ENCODE assay signal across 8 cellular contexts in genomic region chr3:37814547-37814946, GRCh38. TPM values are rescaled to one million over a fixed set of nuclear protein-coding genes. Genes with fewer than 3 reads are reported as not detected.
DNase-seq lines count a peak whose midpoint lies in the region; ATAC-seq, FAIRE-seq and TF ChIP-seq lines count a peak whose summit lies in the region.

No MANE protein-coding gene starts in this region.

- TF ChIP-seq EP300 in HepG2 (IDR thresholded peaks at IDR 0.05; ENCODE audit: low read depth in 2 of 2, low read length in 2 of 2) (no peak), HepG2 (CRISPR knock-in tag; IDR thresholded peaks at IDR 0.05; ENCODE audit: borderline replicate concordance) (no peak)

- H3K36me3 ChIP-seq in IMR-90 (ENCODE audit: control insufficient read depth, insufficient read depth, low read length), result no peaks in the 10 kb centered on the region
- 0 out of 5 replicates have a peak, but pooled peaks cover 0 to under 1% of the 10 kb centered on the region in 2 experiments for H3K36me3 ChIP-seq in HepG2 (replicated peaks in 1 of 2; ENCODE audit: control insufficient read depth in 1 of 2, insufficient read depth in 2 of 2, low read length in 2 of 2)

- no peak overlapping the region for H3K18ac ChIP-seq in IMR-90 (ENCODE audit: low read depth, low read length)

- TF ChIP-seq CTCF in IMR-90 (conservative IDR thresholded peaks at IDR 0.05; ENCODE audit: low read depth, low read length), result peak; percentile 51
- peak; percentile 72 for TF ChIP-seq CTCF in VCaP (conservative IDR thresholded peaks at IDR 0.05)
- TF ChIP-seq CTCF in HepG2 (CRISPR knock-in tag; IDR thresholded peaks at IDR 0.05), result no peak
- no peak for TF ChIP-seq CTCF in coronary artery (IDR thresholded peaks at IDR 0.05)

- TF ChIP-seq POLR2A in IMR-90 (IDR thresholded peaks at IDR 0.05; ENCODE audit: low read depth, low read length), result no peak
- no peak for TF ChIP-seq POLR2A in HepG2 (IDR thresholded peaks at IDR 0.05; ENCODE audit: insufficient read depth in 1 of 2, low read depth in 2 of 2, low read length in 2 of 2)

- no peak overlapping the region for H2BK5ac ChIP-seq in IMR-90 (ENCODE audit: low read depth, low read length, poor library complexity, severe bottlenecking)

- WGBS in IMR-90 (ENCODE audit: extremely low coverage in 2 of 2, insufficient read length in 1 of 2), 2 experiments, result no CpG with 5 or more reads among the region's 2 CpGs
- 95% methylated on average over 2 of the region's 2 CpGs for WGBS in HepG2 (ENCODE audit: low lambda C conversion rate)

- dilution Hi-C loops in IMR-90 (cut with HindIII; ENCODE audit: low sequenced_read_pairs, unreplicated experiment), result no loop called here

- no peak overlapping the region for H4K91ac ChIP-seq in IMR-90 (ENCODE audit: insufficient read depth, low read depth, low read length)

- H2AFZ ChIP-seq in IMR-90 (replicated peaks; ENCODE audit: low read length, poor library complexity) (no peak overlapping the region), HepG2 (ENCODE audit: low read length) (no peak overlapping the region)

- H4K5ac ChIP-seq in IMR-90 (ENCODE audit: low read depth, low read length), result no peak overlapping the region

- H3K4me3 ChIP-seq in IMR-90 (ENCODE audit: insufficient read depth, low read depth, low read length), result no peak overlapping the region
- no peak overlapping the region for H3K4me3 ChIP-seq in HepG2 (replicated peaks in 1 of 3; ENCODE audit: insufficient read depth in 1 of 3, low read depth in 2 of 3, low read length in 3 of 3)
- H3K4me3 ChIP-seq in coronary artery, result no peak overlapping the region

- no peak overlapping the region for H3K4me2 ChIP-seq in IMR-90 (ENCODE audit: low read depth, low read length)
- no peak overlapping the region for H3K4me2 ChIP-seq in HepG2 (ENCODE audit: low read depth, low read length)

- H2AK9ac ChIP-seq in IMR-90 (replicated peaks; ENCODE audit: low read depth, low read length, poor library complexity), result no peak overlapping the region

- no peak overlapping the region for H3K4ac ChIP-seq in IMR-90 (ENCODE audit: low read depth, low read length)

- H4K8ac ChIP-seq in IMR-90 (ENCODE audit: low read depth in 2 of 2, low read length in 2 of 2), result no peak overlapping the region

- BruUV-seq in IMR-90 (replicated peaks; lab: Mats Ljungman, UMichigan) (no TSS peak), HepG2 (replicated peaks; lab: Mats Ljungman, UMichigan) (no TSS peak)

- POLR2A ChIA-PET in IMR-90 (lab: Charles Lee; ENCODE audit: unreplicated experiment), result no interaction called here
- POLR2A ChIA-PET in HepG2 (lab: Yijun Ruan, JAX), result no interaction called here

- H3K56ac ChIP-seq in IMR-90 (ENCODE audit: extremely low read depth, insufficient read depth, low read length), result no peak overlapping the region

- H3K9me3 ChIP-seq in IMR-90 (ENCODE audit: control insufficient read depth, insufficient read depth, low read length) (no peaks in the 10 kb centered on the region), HepG2 (ENCODE audit: low read length) (no peaks in the 10 kb centered on the region)

- H3K79me1 ChIP-seq in IMR-90 (ENCODE audit: low read depth in 1 of 2, low read length in 2 of 2), result no peaks in the 10 kb centered on the region

- no peak overlapping the region for H3K23ac ChIP-seq in IMR-90 (ENCODE audit: low read depth, low read length)

- peaks cover 22% of the 10 kb centered on the region for H3K4me1 ChIP-seq in IMR-90 (ENCODE audit: control insufficient read depth, insufficient read depth, low read length)
- H3K4me1 ChIP-seq in HepG2 (ENCODE audit: insufficient read depth, low read length), result peaks cover 9% of the 10 kb centered on the region

- intact Hi-C loops in IMR-90 (cut with micrococcal nuclease), result loop anchor here (10.0 kb wide), 1 partner anchor 500 kb away; no protein-coding TSS in a partner anchor
- intact Hi-C loops in HepG2 (cut with micrococcal nuclease; ENCODE audit: unreplicated experiment), result no loop called here

- H3K27me3 ChIP-seq in IMR-90 (ENCODE audit: control insufficient read depth, insufficient read depth, low read length) (no peaks in the 10 kb centered on the region), HepG2 (ENCODE audit: control insufficient read depth in 1 of 2, insufficient read depth in 2 of 2, low read length in 2 of 2) (no peaks in the 10 kb centered on the region)

- ATAC-seq in IMR-90 (ENCODE audit: low read depth) (peak; percentile 45), HepG2 (peak; percentile 64), HG03097 (IDR thresholded peaks at IDR 0.05; ENCODE audit: low FRiP score, unreplicated experiment) (no peak), HG03571 (IDR thresholded peaks at IDR 0.05; ENCODE audit: unreplicated experiment) (no peak)

- H3K27ac ChIP-seq in IMR-90 (ENCODE audit: insufficient read depth, low read length), result no peak overlapping the region
- no peak overlapping the region for H3K27ac ChIP-seq in VCaP
- H3K27ac ChIP-seq in HepG2 (ENCODE audit: extremely low read length, insufficient read depth, low read length), result no peak overlapping the region
- peak overlapping the region in 1 of 2 donors; percentile 46 for H3K27ac ChIP-seq in coronary artery

- no peaks in the 10 kb centered on the region for H3K79me2 ChIP-seq in HepG2 (ENCODE audit: insufficient read depth, low read length)

- CTCF ChIA-PET in IMR-90 (lab: Yijun Ruan, JAX) (interaction anchor here (0.6 to 1.7 kb wide), 8 partner anchors 14 to 1081 kb away, joined by 3 to 6 read pairs (median 4); no protein-coding TSS in a partner anchor), HepG2 (lab: Yijun Ruan, JAX; ENCODE audit: low intra/inter-chr PET ratio, low total read pairs) (no interaction called here)

- H3K9me1 ChIP-seq in IMR-90 (ENCODE audit: insufficient read depth, low read length), result peaks cover 9% of the 10 kb centered on the region

- no peak overlapping the region for H2BK15ac ChIP-seq in IMR-90 (ENCODE audit: low read depth, low read length)

- peak; percentile 4 for FAIRE-seq in HepG2 (lab: Jason Lieb, UNC)

- no peak overlapping the region for H3K14ac ChIP-seq in IMR-90 (replicated peaks; ENCODE audit: low read depth, low read length)

- DNase-seq in D341Med (ENCODE audit: low spot score) (peak; percentile 38), IMR-90 (peak; percentile 31), HepG2 (ENCODE audit: low spot score) (no peak), epidermal melanocyte (ENCODE audit: insufficient read length, low spot score) (no peak), coronary artery (ENCODE audit: low spot score) (no peak)

- no peak overlapping the region for H2BK120ac ChIP-seq in IMR-90 (ENCODE audit: low read depth, low read length)

- H3K9ac ChIP-seq in IMR-90 (ENCODE audit: low read depth, low read length) (no peak overlapping the region), HepG2 (ENCODE audit: insufficient read depth, low read depth, low read length) (no peak overlapping the region)

- no peak overlapping the region for H2AK5ac ChIP-seq in IMR-90 (ENCODE audit: low read depth, low read length)

- no peak overlapping the region for H2BK20ac ChIP-seq in IMR-90 (ENCODE audit: low read depth, low read length)

- peaks cover 6% of the 10 kb centered on the region; the same call in 1 of the 2 replicates for H4K20me1 ChIP-seq in IMR-90 (ENCODE audit: insufficient read depth, low read length)
- no peaks in the 10 kb centered on the region for H4K20me1 ChIP-seq in HepG2 (ENCODE audit: insufficient read depth, low read length)

- TF ChIP-seq RAD21 in IMR-90 (IDR thresholded peaks at IDR 0.05; ENCODE audit: low read length) (peak; percentile 46), HepG2 (CRISPR knock-in tag; IDR thresholded peaks at IDR 0.05) (no peak)

- in situ Hi-C loops in IMR-90 (cut with MboI; ENCODE audit: low sequenced_read_pairs) (no loop called here), HepG2 (cut with HindIII; ENCODE audit: extremely low pct_ligation_motif_present, low pct_unique_long_range_greater_than_20kb) (no loop called here)

TF ChIP-seq in IMR-90, 13 proteins besides CTCF, POLR2A, EP300 and RAD21:
- TF ChIP-seq MXI1 (IDR thresholded peaks at IDR 0.05; ENCODE audit: borderline replicate concordance, low read depth, low read length), result no peak
- peak; percentile 28; the same call in 1 of the 2 replicates for TF ChIP-seq SMC3 (IDR thresholded peaks at IDR 0.05; ENCODE audit: low read depth, low read length)

TF ChIP-seq in HepG2, 621 proteins besides CTCF, POLR2A, EP300 and RAD21 (continues in another document):
- TF ChIP-seq ZNF446 (CRISPR knock-in tag; IDR thresholded peaks at IDR 0.05), result no peak

RNA-seq across cellular contexts. Expression of gene CTDSPL, which starts 47.1 kb away (rescaled TPM):
- total RNA-seq in IMR-90 (2012; rRNA removed), result 29.0 and 33.3 TPM in 2 replicates
- 23.9 and 24.5 TPM in 2 replicates for polyA plus RNA-seq in IMR-90 (2012; rRNA removed)
- polyA plus RNA-seq in IMR-90 (2012; cell fraction: cytosol; rRNA removed), result 16.1 and 16.4 TPM in 2 replicates
- 17.1 and 36.9 TPM in 2 replicates for polyA plus RNA-seq in IMR-90 (2012; cell fraction: nucleus; rRNA removed; ENCODE audit: low replicate concordance)
- total RNA-seq in HepG2 (2016; rRNA removed; fragmentation: Illumina TruSeq; extraction: Trizol), result 25.0 and 26.1 TPM in 2 replicates
- total RNA-seq in HepG2 (2016; cell fraction: cytosol; rRNA removed; fragmentation: Illumina TruSeq; extraction: Trizol; ENCODE audit: low read depth), result 24.7 and 25.0 TPM in 2 replicates
- 25.6 and 26.1 TPM in 2 replicates for total RNA-seq in HepG2 (2016; cell fraction: insoluble cytoplasmic fraction; rRNA removed; fragmentation: Illumina TruSeq; extraction: Trizol)
- total RNA-seq in HepG2 (2016; cell fraction: membrane; rRNA removed; fragmentation: Illumina TruSeq; extraction: Trizol), result 46.3 and 52.2 TPM in 2 replicates
- 16.9 and 19.3 TPM in 2 replicates for total RNA-seq in HepG2 (2016; cell fraction: nucleus; rRNA removed; fragmentation: Illumina TruSeq; extraction: Trizol)
- polyA plus RNA-seq in HepG2 (2011; rRNA removed), result 95.3 and 142 TPM in 2 replicates
- polyA plus RNA-seq in HepG2 (2011; cell fraction: cytosol; rRNA removed), result 86.6 and 103 TPM in 2 replicates
- polyA plus RNA-seq in HepG2 (2011; cell fraction: nucleus; rRNA removed), result 70.8 and 101 TPM in 2 replicates
- polyA plus RNA-seq in HepG2 (2012), result 66.4 and 82.0 TPM in 2 replicates
- polyA plus RNA-seq in HepG2 (2016; cell fraction: cytosol; fragmentation: Illumina TruSeq; extraction: Trizol; ENCODE audit: low read depth), result 38.5 and 43.8 TPM in 2 replicates
- 24.8 and 29.3 TPM in 2 replicates for polyA plus RNA-seq in HepG2 (2016; cell fraction: insoluble cytoplasmic fraction; fragmentation: Illumina TruSeq; extraction: Trizol; ENCODE audit: low read depth)
- polyA plus RNA-seq in HepG2 (2016; cell fraction: membrane; fragmentation: Illumina TruSeq; extraction: Trizol; ENCODE audit: low read depth), result 47.5 and 48.6 TPM in 2 replicates
- polyA plus RNA-seq in HepG2 (2016; cell fraction: nucleus; fragmentation: Illumina TruSeq; extraction: Trizol; ENCODE audit: insufficient read depth, low read depth), result 19.3 and 20.6 TPM in 2 replicates
- polyA minus RNA-seq in HepG2 (2011; rRNA and poly(A)+ RNA removed; ENCODE audit: low replicate concordance), result 46.8 and 257 TPM in 2 replicates
- 69.6 and 74.0 TPM in 2 replicates for polyA minus RNA-seq in HepG2 (2011; cell fraction: cytosol; rRNA and poly(A)+ RNA removed)
- polyA minus RNA-seq in HepG2 (2011; cell fraction: nucleus; rRNA and poly(A)+ RNA removed), result 65.3 and 65.5 TPM in 2 replicates

Comparison
In these comparisons a context has a peak if more than half of its experiments do, and no peak if none do; other contexts are left out.
1. DNase-seq: peak in D341Med (single experiment) and IMR-90 (single experiment); none in HepG2 (single experiment), epidermal melanocyte (single experiment) and coronary artery (single experiment).
2. ATAC-seq: peak in IMR-90 (single experiment) and HepG2 (single experiment); none in HG03097 (single experiment) and HG03571 (single experiment).
3. CTCF ChIP-seq: peak in IMR-90 (single experiment) and VCaP (single experiment); none in HepG2 (single experiment) and coronary artery (single experiment).